In the genomic region with DNA sequence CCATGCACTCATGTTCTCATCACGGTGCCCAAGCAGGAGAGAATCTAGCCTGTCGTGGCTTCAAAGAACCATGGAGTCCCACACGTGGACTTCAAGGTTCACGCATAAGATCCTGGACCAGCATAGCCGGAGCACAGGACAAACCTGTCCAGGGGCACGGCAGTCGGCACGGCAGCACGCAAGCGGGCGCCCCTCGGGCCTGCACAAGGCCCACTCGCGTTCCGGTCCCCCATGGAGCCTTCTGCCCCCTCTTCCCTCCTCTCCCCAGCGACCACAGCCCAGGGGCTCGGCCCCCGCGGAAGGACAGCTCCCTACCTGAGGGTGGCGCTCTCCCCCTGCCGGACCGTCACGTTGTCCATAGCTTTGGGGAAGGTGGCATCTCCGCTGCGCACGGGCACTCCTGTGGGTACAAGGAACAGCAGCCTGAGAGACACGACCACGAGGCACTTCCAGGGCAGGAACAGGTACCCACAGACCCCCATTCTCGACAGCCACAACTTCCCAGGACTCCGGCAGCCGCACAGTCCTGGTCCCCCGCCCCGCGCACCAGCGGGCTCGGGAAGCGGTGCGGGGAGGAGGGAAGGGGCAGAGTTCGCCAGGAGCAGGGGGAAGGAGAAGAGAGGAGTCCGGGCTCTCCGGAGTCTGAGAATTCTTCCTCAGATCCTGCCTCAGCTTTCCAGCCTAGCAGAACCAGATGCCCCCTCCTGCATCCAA, we compare ENCODE assay signal across 12 cellular contexts.
DNase-seq lines count a peak whose midpoint lies in the region; ATAC-seq, FAIRE-seq and TF ChIP-seq lines count a peak whose summit lies in the region.
"Had no signal": no experiment of that assay in that cellular context is flagged by ENCODE, and none has a peak within 500 bp of the region (broad histone marks: within the 10 kb centered on the region; RNA-seq: fewer than 3 reads in every experiment).

No MANE protein-coding gene starts in this region.

- TF ChIP-seq CTCF in mammary epithelial cell (conservative IDR thresholded peaks at IDR 0.05 in 1 of 2, IDR thresholded peaks at IDR 0.05 in 1 of 2; ENCODE audit: extremely low read depth in 1 of 2, insufficient read depth in 1 of 2, low read depth in 1 of 2, low read length in 2 of 2) (peak in 1 of 2 donors; percentile 6), breast epithelium (IDR thresholded peaks at IDR 0.05) (no peak), chondrocyte (IDR thresholded peaks at IDR 0.05) (peak; percentile 62), upper lobe of right lung (IDR thresholded peaks at IDR 0.05) (no peak), omental fat pad (IDR thresholded peaks at IDR 0.05) (no peak)

- peak overlapping the region; percentile 74 for H2AFZ ChIP-seq in mammary epithelial cell (ENCODE audit: low read depth, low read length)

- no peaks in the 10 kb centered on the region for H4K20me1 ChIP-seq in mammary epithelial cell (ENCODE audit: insufficient read depth, low read length)
- H4K20me1 ChIP-seq: BLaER1 had no signal

- peak overlapping the region; percentile 63 for H3K56ac ChIP-seq in mesendoderm (ENCODE audit: low read length)

- TF ChIP-seq POLR2A in breast epithelium (IDR thresholded peaks at IDR 0.05) = no peak

- H3K9me3 Mint-ChIP-seq in chondrocyte (ENCODE audit: low read depth) = no peaks in the 10 kb centered on the region

- H3K9ac ChIP-seq in mammary epithelial cell (ENCODE audit: insufficient read depth, low read length) (no peak overlapping the region), mesendoderm (ENCODE audit: low read length) (peak overlapping the region; percentile 42)
- H3K9ac ChIP-seq: BLaER1 had no signal

- no peak overlapping the region for H2BK5ac ChIP-seq in mesendoderm (ENCODE audit: low read length)

- in situ Hi-C loops in mammary epithelial cell (cut with MboI; ENCODE audit: low sequenced_read_pairs in 2 of 2) = no loop called here

- no peaks in the 10 kb centered on the region for H3K36me3 Mint-ChIP-seq in chondrocyte (ENCODE audit: low read depth)

- H4K5ac ChIP-seq in mesendoderm (ENCODE audit: low read length) = no peak overlapping the region

- no peak overlapping the region for H2AK5ac ChIP-seq in mesendoderm (ENCODE audit: low read length)

- no peak overlapping the region for H2BK15ac ChIP-seq in mesendoderm (replicated peaks; ENCODE audit: low read depth)

- no peaks in the 10 kb centered on the region for H3K79me1 ChIP-seq in mesendoderm (ENCODE audit: low read length)

- no peak overlapping the region for H2BK120ac ChIP-seq in mesendoderm (ENCODE audit: low read depth, low read length)

- peaks cover 9% of the 10 kb centered on the region for H3K27me3 ChIP-seq in mammary epithelial cell (ENCODE audit: insufficient read depth, low read length)
- H3K27me3 ChIP-seq in breast epithelium = peaks cover 0 to 35% of the 10 kb centered on the region in 2 donors
- no peaks in the 10 kb centered on the region for H3K27me3 ChIP-seq in mesendoderm (ENCODE audit: insufficient read depth, low read length, poor library complexity)
- peaks cover 42% of the 10 kb centered on the region for H3K27me3 ChIP-seq in upper lobe of right lung
- H3K27me3 ChIP-seq: BLaER1 had no signal

- intact Hi-C loops in mammary epithelial cell (cut with micrococcal nuclease) = loop anchor here (2.0 to 10.0 kb wide), 4 partner anchors 122 to 1198 kb away; no protein-coding TSS in a partner anchor
- intact Hi-C loops in breast epithelium (cut with DNase I; ENCODE audit: low total_unique reads) = no loop called here
- intact Hi-C loops in upper lobe of right lung (cut with DNase I) = no loop called here

- H3K36me3 ChIP-seq in mammary epithelial cell (ENCODE audit: insufficient read depth, low read length) = no peaks in the 10 kb centered on the region
- no peaks in the 10 kb centered on the region for H3K36me3 ChIP-seq in breast epithelium
- H3K36me3 ChIP-seq in mesendoderm (ENCODE audit: control insufficient read depth, insufficient read depth, low read length) = no peaks in the 10 kb centered on the region
- H3K36me3 ChIP-seq in upper lobe of right lung = no peaks in the 10 kb centered on the region
- H3K36me3 ChIP-seq: BLaER1 had no signal

- no peaks in the 10 kb centered on the region for H3K4me1 ChIP-seq in mammary epithelial cell (ENCODE audit: insufficient read depth, low read length)
- no peaks in the 10 kb centered on the region for H3K4me1 ChIP-seq in breast epithelium
- no peaks in the 10 kb centered on the region for H3K4me1 ChIP-seq in mesendoderm (ENCODE audit: control insufficient read depth, low read depth, low read length)
- H3K4me1 ChIP-seq in upper lobe of right lung = no peaks in the 10 kb centered on the region

- no peak overlapping the region for H4K8ac ChIP-seq in mesendoderm (ENCODE audit: low read depth, low read length)

- H3K4me3 ChIP-seq in mammary epithelial cell (replicated peaks in 1 of 3; ENCODE audit: insufficient read depth in 1 of 3, low read depth in 2 of 3, low read length in 3 of 3) (peak overlapping the region in 1 of 3 experiments; percentile 41), breast epithelium (peak overlapping the region in 1 of 3 donors; percentile 60), mesendoderm (ENCODE audit: low read length) (peak overlapping the region; percentile 61), upper lobe of right lung (no peak overlapping the region)
- H3K4me3 ChIP-seq: BLaER1 had no signal

- H3K27ac ChIP-seq in mammary epithelial cell (ENCODE audit: insufficient read depth, low read depth, low read length) = no peak overlapping the region
- H3K27ac ChIP-seq in breast epithelium = no peak overlapping the region
- no peak overlapping the region for H3K27ac ChIP-seq in mesendoderm (ENCODE audit: low read depth, low read length)
- H3K27ac ChIP-seq in upper lobe of right lung = no peak overlapping the region
- H3K27ac ChIP-seq: BLaER1 had no signal

- no peaks in the 10 kb centered on the region for H3K27me3 Mint-ChIP-seq in chondrocyte (ENCODE audit: low read depth)

- H3K79me2 ChIP-seq in mammary epithelial cell (ENCODE audit: insufficient read depth, low read length) (no peaks in the 10 kb centered on the region), mesendoderm (ENCODE audit: control insufficient read depth, insufficient read depth, low read length) (no peaks in the 10 kb centered on the region)

- ATAC-seq in upper lobe of right lung (peak; percentile 31), omental fat pad (ENCODE audit: low FRiP score) (no peak)

- H3K9me3 ChIP-seq in mammary epithelial cell (replicated peaks; ENCODE audit: insufficient read depth, low read length) (no peaks in the 10 kb centered on the region), breast epithelium (no peaks in the 10 kb centered on the region), upper lobe of right lung (no peaks in the 10 kb centered on the region)
- H3K9me3 ChIP-seq: BLaER1 had no signal

- peak overlapping the region; percentile 78 for H3K4me3 Mint-ChIP-seq in chondrocyte (ENCODE audit: unreplicated experiment)

- no peak overlapping the region for H3K23ac ChIP-seq in mesendoderm (ENCODE audit: low read length)

- 22% methylated on average over 16 of the region's 41 CpGs for WGBS in mammary epithelial cell (ENCODE audit: low coverage, missing lambda C conversion rate)
- no CpG with 5 or more reads among the region's 41 CpGs for WGBS in mesendoderm (ENCODE audit: extremely low coverage, insufficient coverage, low lambda C conversion rate)

- DNase-seq in mammary epithelial cell = no peak
- no peak for DNase-seq in breast epithelium (ENCODE audit: low spot score in 2 of 2)
- DNase-seq in chondrocyte (ENCODE audit: low spot score) = no peak
- peak; percentile 56 for DNase-seq in mesendoderm
- no peak for DNase-seq in upper lobe of right lung
- DNase-seq in omental fat pad (ENCODE audit: low spot score) = no peak
- DNase-seq in HK-2 (ENCODE audit: unreplicated experiment) = no peak
- DNase-seq in frontal cortex (ENCODE audit: low spot score in 2 of 2) = no peak
- DNase-seq: activated CD8-positive, alpha-beta memory T cell treated with anti-CD3 and anti-CD28 coated beads, Interleukin-2, amount 50 U/mL, for 4 hours; stimulated activated CD4-positive, alpha-beta T cell treated with anti-CD3 and anti-CD28 coated beads, Interleukin-4, amount 100 ng/mL, for 24 hours; T1000 had no signal

- H3K27ac Mint-ChIP-seq in chondrocyte (ENCODE audit: unreplicated experiment) = no peak overlapping the region

- H3K4ac ChIP-seq in mesendoderm (ENCODE audit: low read depth, low read length) = no peak overlapping the region

- CTCF ChIA-PET in mammary epithelial cell (lab: Charles Lee; ENCODE audit: low non-redundant PET) = no interaction called here

- no peak for FAIRE-seq in frontal cortex (lab: Jason Lieb, UNC)

- H3K4me2 ChIP-seq in mammary epithelial cell (ENCODE audit: insufficient read depth, low read depth, low read length) (peak overlapping the region; percentile 89), mesendoderm (ENCODE audit: low read length) (peak overlapping the region; percentile 98)
- H3K4me2 ChIP-seq: BLaER1 had no signal

- no TSS peak for BruUV-seq in mammary epithelial cell (replicated peaks; lab: Mats Ljungman, UMichigan)

- no peak overlapping the region for H3K18ac ChIP-seq in mesendoderm (ENCODE audit: low read length)

- peaks cover 14% of the 10 kb centered on the region for H3K4me1 Mint-ChIP-seq in chondrocyte (ENCODE audit: low read depth)

- dilution Hi-C loops in mammary epithelial cell (cut with HindIII; ENCODE audit: low sequenced_read_pairs) = no loop called here
